ENCODE assay signal across 25 cellular contexts in the genomic region with DNA sequence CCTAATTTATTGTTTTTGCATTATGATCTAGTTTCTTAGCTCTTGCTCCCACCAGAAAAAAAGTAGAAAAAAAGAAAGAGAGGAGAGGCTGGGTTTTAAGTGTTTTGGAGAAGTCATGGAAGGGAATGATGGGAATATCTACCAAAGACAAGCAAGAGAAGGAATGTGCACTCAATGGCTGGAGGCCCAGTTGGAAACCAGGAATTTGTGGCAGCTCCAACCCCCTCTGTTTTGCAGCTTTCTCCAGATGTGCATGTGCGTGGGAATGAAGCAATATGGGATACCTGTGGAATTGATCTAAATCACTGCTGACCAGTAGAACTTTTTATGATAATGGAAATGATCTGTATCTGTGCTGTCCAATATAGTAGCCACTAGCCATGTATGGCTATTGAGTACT.
"Had no signal": no experiment of that assay in that cellular context is flagged by ENCODE, and none has a peak within 500 bp of the region (broad histone marks: within the 10 kb centered on the region; RNA-seq: fewer than 3 reads in every experiment).

No MANE protein-coding gene starts in this region.

- FAIRE-seq: frontal cortex had no signal

- H3K4me1 ChIP-seq: adrenal gland, ascending aorta, colonic mucosa, esophagus squamous epithelium, left ventricle myocardium inferior, upper lobe of left lung had no signal

- H3K27ac ChIP-seq: ascending aorta, colonic mucosa, esophagus squamous epithelium, hepatocyte, left ventricle myocardium inferior, thoracic aorta, upper lobe of left lung had no signal

- H3K4me1 Mint-ChIP-seq: central memory CD8-positive, alpha-beta T cell; endodermal cell had no signal

- H3K9me3 ChIP-seq: adrenal gland, ascending aorta, colonic mucosa, esophagus squamous epithelium, left ventricle myocardium inferior, thoracic aorta, upper lobe of left lung had no signal

- H3K4me2 ChIP-seq: hepatocyte had no signal

- H3K4me3 ChIP-seq: adrenal gland, ascending aorta, colonic mucosa, esophagus squamous epithelium, hepatocyte, left ventricle myocardium inferior, thoracic aorta, upper lobe of left lung had no signal

- H3K27ac Mint-ChIP-seq: activated naive CD4-positive, alpha-beta T cell treated with anti-CD3 and anti-CD28 coated beads, Interleukin-2, amount 50 U/mL, for 72 hours; activated T-cell treated with anti-CD3 and anti-CD28 coated beads, Interleukin-2, amount 50 U/mL, for 24 hours; activated T-helper 17 cell treated with anti-CD3 and anti-CD28 coated beads, Interleukin-2, amount 50 U/mL, for 72 hours; endodermal cell; natural killer cell; T-helper 1 cell treated with Interleukin-12 subunit alpha and Interleukin-12 subunit beta and Interleukin-4 antibody, amounts not matched to agents 30 μg/mL and 1 μg/mL, for 36 hours; WTC11 had no signal

- DNase-seq: activated CD8-positive, alpha-beta memory T cell treated with anti-CD3 and anti-CD28 coated beads for 24 hours; activated CD8-positive, alpha-beta memory T cell treated with anti-CD3 and anti-CD28 coated beads, Interleukin-2, amount 50 U/mL, for 4 hours; activated T-cell treated with anti-CD3 and anti-CD28 coated beads, Interleukin-2, amount 50 U/mL, for 24 hours; endodermal cell; esophagus squamous epithelium; glutamatergic neuron; left ventricle myocardium inferior; mammary epithelial cell; midbrain; natural killer cell; stimulated activated CD4-positive, alpha-beta T cell treated with anti-CD3 and anti-CD28 coated beads, Interleukin-4, amount 100 ng/mL, for 1 hour; stimulated activated naive CD4-positive, alpha-beta T cell treated with Interleukin-2 at 50 U/mL for 16 hours; T1000; upper lobe of left lung had no signal

- H3K4me3 Mint-ChIP-seq: activated T-cell treated with anti-CD3 and anti-CD28 coated beads, Interleukin-2, amount 50 U/mL, for 24 hours; activated T-helper 17 cell treated with anti-CD3 and anti-CD28 coated beads, Interleukin-2, amount 50 U/mL, for 72 hours; central memory CD8-positive, alpha-beta T cell; endodermal cell; natural killer cell; T-helper 1 cell treated with Interleukin-12 subunit alpha and Interleukin-12 subunit beta and Interleukin-4 antibody, amounts not matched to agents 30 μg/mL and 1 μg/mL, for 36 hours; WTC11 had no signal

- ATAC-seq: activated naive CD4-positive, alpha-beta T cell treated with anti-CD3 and anti-CD28 coated beads, Interleukin-2, amount 50 U/mL, for 72 hours; activated T-helper 17 cell treated with anti-CD3 and anti-CD28 coated beads, Interleukin-2, amount 50 U/mL, for 72 hours; natural killer cell; WTC11 had no signal

- H3K27me3 ChIP-seq: adrenal gland, ascending aorta, colonic mucosa, esophagus squamous epithelium, hepatocyte, upper lobe of left lung had no signal

- H3K27me3 Mint-ChIP-seq: activated T-cell treated with anti-CD3 and anti-CD28 coated beads, Interleukin-2, amount 50 U/mL, for 24 hours; activated T-helper 17 cell treated with anti-CD3 and anti-CD28 coated beads, Interleukin-2, amount 50 U/mL, for 72 hours; central memory CD8-positive, alpha-beta T cell had no signal

- H3K9me3 Mint-ChIP-seq: activated naive CD4-positive, alpha-beta T cell treated with anti-CD3 and anti-CD28 coated beads, Interleukin-2, amount 50 U/mL, for 72 hours; activated T-cell treated with anti-CD3 and anti-CD28 coated beads, Interleukin-2, amount 50 U/mL, for 24 hours; activated T-helper 17 cell treated with anti-CD3 and anti-CD28 coated beads, Interleukin-2, amount 50 U/mL, for 72 hours; central memory CD8-positive, alpha-beta T cell; endodermal cell; natural killer cell; T-helper 1 cell treated with Interleukin-12 subunit alpha and Interleukin-12 subunit beta and Interleukin-4 antibody, amounts not matched to agents 30 μg/mL and 1 μg/mL, for 36 hours; WTC11 had no signal

- H2AFZ ChIP-seq: hepatocyte had no signal

- H3K79me2 ChIP-seq: hepatocyte had no signal
